In the genomic region with DNA sequence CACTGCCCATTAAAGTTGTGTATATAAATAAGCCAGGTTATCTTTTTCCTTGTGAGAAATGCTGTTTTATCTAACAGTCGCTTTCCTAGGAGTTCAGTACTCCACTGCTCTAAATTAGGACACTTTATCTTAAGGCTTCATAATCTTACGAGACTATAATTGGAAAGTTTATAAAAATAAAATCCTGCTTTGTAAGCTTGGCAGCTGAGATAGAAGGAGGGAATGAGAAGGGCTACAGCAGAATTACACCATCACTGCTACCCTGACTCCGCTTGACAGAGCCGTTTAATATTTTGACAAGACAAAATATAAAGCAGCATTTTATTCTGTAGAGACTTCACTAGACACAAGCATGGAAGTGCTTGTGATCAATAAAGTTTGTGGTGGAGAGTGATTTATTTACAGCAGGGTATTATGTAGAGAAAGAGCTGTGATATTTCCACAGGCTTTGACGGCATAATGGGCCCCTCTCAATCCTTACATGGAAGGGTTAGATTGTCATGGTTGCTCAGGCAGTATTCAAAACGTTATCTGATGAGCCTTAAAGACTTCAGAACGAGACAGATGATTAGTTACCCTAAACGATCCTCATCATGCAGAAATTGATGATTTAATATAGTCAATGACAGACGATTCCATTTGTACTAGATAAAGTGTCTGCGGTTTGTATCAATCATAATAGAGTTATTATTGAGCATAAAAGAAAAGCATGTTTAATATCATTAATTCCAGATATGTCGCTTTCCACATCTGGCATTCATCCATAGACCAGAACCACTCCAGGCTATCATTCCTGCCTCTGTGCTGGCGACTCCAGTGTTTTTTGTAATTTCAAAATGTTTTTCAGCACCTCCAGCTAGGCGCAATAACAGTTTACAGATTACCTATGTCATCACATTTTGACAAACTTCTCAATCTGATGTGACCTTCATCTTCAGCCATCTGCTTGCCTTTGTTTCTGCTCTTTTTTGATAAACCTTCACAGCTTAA, we compare ENCODE assay signal across 25 cellular contexts.
DNase-seq lines count a peak whose midpoint lies in the region; ATAC-seq and TF ChIP-seq lines count a peak whose summit lies in the region.
"Had no signal": no experiment of that assay in that cellular context is flagged by ENCODE, and none has a peak within 500 bp of the region (broad histone marks: within the 10 kb centered on the region; RNA-seq: fewer than 3 reads in every experiment).

No MANE protein-coding gene starts in this region.

- intact Hi-C loops in heart left ventricle (cut with DNase I) (no loop called here), right cardiac atrium (cut with DNase I) (no loop called here)

- TF ChIP-seq CTCF in coronary artery (IDR thresholded peaks at IDR 0.05) (no peak), heart left ventricle (IDR thresholded peaks at IDR 0.05) (no peak), smooth muscle cell (IDR thresholded peaks at IDR 0.05; ENCODE audit: borderline replicate concordance, insufficient read depth, poor library complexity, severe bottlenecking) (no peak)

- H3K27ac Mint-ChIP-seq in naive thymus-derived CD8-positive, alpha-beta T cell: no peak overlapping the region
- H3K27ac Mint-ChIP-seq: CD4-positive, alpha-beta T cell; HFFc6 had no signal

- ATAC-seq in heart left ventricle: peak; percentile 51 to 72 (median 66)
- peak; percentile 26 to 77 for ATAC-seq in right cardiac atrium
- no peak for ATAC-seq in naive thymus-derived CD8-positive, alpha-beta T cell
- ATAC-seq: A549, PC-3 had no signal

- H3F3A ChIP-seq in smooth muscle cell (ENCODE audit: low read depth): no peaks in the 10 kb centered on the region

- no peak for TF ChIP-seq POLR2A in heart left ventricle (IDR thresholded peaks at IDR 0.05)

- H3K27me3 ChIP-seq in heart left ventricle (no peaks in the 10 kb centered on the region), right cardiac atrium (ENCODE audit: control insufficient read depth, insufficient read depth) (no peaks in the 10 kb centered on the region), smooth muscle cell (ENCODE audit: low read depth) (no peaks in the 10 kb centered on the region)
- H3K27me3 ChIP-seq: BLaER1 treated with 17β-estradiol and CSF1 and Interleukin-3, amounts not matched to agents 10 nM and 100 nM; MG63 had no signal

- POLR2A ChIA-PET in naive thymus-derived CD8-positive, alpha-beta T cell (lab: Charles Lee): no interaction called here

- H3K9ac ChIP-seq in smooth muscle cell (ENCODE audit: low read depth): no peak overlapping the region
- H3K9ac ChIP-seq: BLaER1 treated with 17β-estradiol and CSF1 and Interleukin-3, amounts not matched to agents 10 nM and 100 nM had no signal

- no peak overlapping the region for H3K4me2 ChIP-seq in smooth muscle cell
- H3K4me2 ChIP-seq: A549; BLaER1 treated with 17β-estradiol and CSF1 and Interleukin-3, amounts not matched to agents 10 nM and 100 nM had no signal

- H3K36me3 Mint-ChIP-seq in naive thymus-derived CD8-positive, alpha-beta T cell: no peaks in the 10 kb centered on the region

- H3K4me1 Mint-ChIP-seq in naive thymus-derived CD8-positive, alpha-beta T cell: no peaks in the 10 kb centered on the region

- H3K4me3 Mint-ChIP-seq in naive thymus-derived CD8-positive, alpha-beta T cell: no peak overlapping the region
- H3K4me3 Mint-ChIP-seq: CD4-positive, alpha-beta T cell; HFFc6 had no signal

- H2AFZ ChIP-seq in smooth muscle cell (ENCODE audit: low read depth): peak overlapping the region; percentile 38

- no peak overlapping the region for H3K27ac ChIP-seq in coronary artery
- peak overlapping the region in 7 of 12 donors; percentile 14 to 62 (median 39) for H3K27ac ChIP-seq in heart left ventricle
- no peak overlapping the region for H3K27ac ChIP-seq in right cardiac atrium (ENCODE audit: low read length)
- H3K27ac ChIP-seq in smooth muscle cell (ENCODE audit: low read depth): no peak overlapping the region
- H3K27ac ChIP-seq: A549; BLaER1 treated with 17β-estradiol and CSF1 and Interleukin-3, amounts not matched to agents 10 nM and 100 nM had no signal

- DNase-seq in coronary artery (ENCODE audit: low spot score) (no peak), heart left ventricle (no peak), right cardiac atrium (no peak), smooth muscle cell (lab: John Stamatoyannopoulos, UW; ENCODE audit: unreplicated experiment) (no peak), H4 (ENCODE audit: low spot score) (no peak), putamen (ENCODE audit: low spot score) (no peak)
- DNase-seq in naive thymus-derived CD8-positive, alpha-beta T cell: no peak
- DNase-seq: AML-193; CD4-positive, alpha-beta T cell; COR-L47; DMS53; HFFc6; IMR-90; KG1; MG63; NCI-H2029 treated with DMSO at 0.1 percent for 48 hours; NCI-H446 treated with DMSO at 0.1 percent for 48 hours; NCI-H526; NCI-H82; NK-92 treated with Interleukin-12 subunit alpha and Interleukin-12 subunit beta, amount 100 ng/mL, for 24 hours; PC-3; SHP77 had no signal

- H3K27me3 Mint-ChIP-seq in naive thymus-derived CD8-positive, alpha-beta T cell: no peaks in the 10 kb centered on the region
- H3K27me3 Mint-ChIP-seq: CD4-positive, alpha-beta T cell had no signal

- no peaks in the 10 kb centered on the region for H3K79me2 ChIP-seq in smooth muscle cell (ENCODE audit: low read depth)

- H3K9me3 Mint-ChIP-seq in naive thymus-derived CD8-positive, alpha-beta T cell: peaks cover 0 to 20% (median 7%) of the 10 kb centered on the region in 9 donors

- no peaks in the 10 kb centered on the region for H4K20me1 ChIP-seq in smooth muscle cell (ENCODE audit: low read depth)
- H4K20me1 ChIP-seq: BLaER1 treated with 17β-estradiol and CSF1 and Interleukin-3, amounts not matched to agents 10 nM and 100 nM had no signal

- peaks cover 0 to 8% (median 2%) of the 10 kb centered on the region in 12 donors for H3K4me1 ChIP-seq in heart left ventricle
- peaks cover 1% of the 10 kb centered on the region for H3K4me1 ChIP-seq in right cardiac atrium (ENCODE audit: control insufficient read depth, insufficient read depth, low read length)
- peaks cover 3% of the 10 kb centered on the region for H3K4me1 ChIP-seq in smooth muscle cell (ENCODE audit: low read depth)
- H3K4me1 ChIP-seq: A549; BLaER1 treated with 17β-estradiol and CSF1 and Interleukin-3, amounts not matched to agents 10 nM and 100 nM; HAP-1 had no signal

- peak overlapping the region; percentile 24 for H3K4me3 ChIP-seq in coronary artery
- H3K4me3 ChIP-seq in heart left ventricle: peak overlapping the region in 2 of 12 donors; percentile 1 to 3
- no peak overlapping the region for H3K4me3 ChIP-seq in right cardiac atrium (ENCODE audit: low read length)
- peak overlapping the region; percentile 2 for H3K4me3 ChIP-seq in smooth muscle cell
- H3K4me3 ChIP-seq: A549; BLaER1 treated with 17β-estradiol and CSF1 and Interleukin-3, amounts not matched to agents 10 nM and 100 nM; HAP-1; MG63 had no signal

- 34 to 43% (median 36%) methylated on average over 13 of the region's 13 CpGs for WGBS in heart left ventricle, 4 donors
- 34% methylated on average over 13 of the region's 13 CpGs for WGBS in right cardiac atrium
- WGBS in smooth muscle cell (ENCODE audit: low lambda C conversion rate): 54% methylated on average over 13 of the region's 13 CpGs

- no peaks in the 10 kb centered on the region for H3K36me3 ChIP-seq in heart left ventricle
- H3K36me3 ChIP-seq in smooth muscle cell (ENCODE audit: low read depth): no peaks in the 10 kb centered on the region
- H3K36me3 ChIP-seq: BLaER1 treated with 17β-estradiol and CSF1 and Interleukin-3, amounts not matched to agents 10 nM and 100 nM; HAP-1; MG63 had no signal

- H3K9me3 ChIP-seq in heart left ventricle (peaks cover 0 to 16% (median 0%) of the 10 kb centered on the region in 12 donors), right cardiac atrium (ENCODE audit: control insufficient read depth, low read length) (no peaks in the 10 kb centered on the region), smooth muscle cell (replicated peaks; ENCODE audit: low read depth) (no peaks in the 10 kb centered on the region)
- H3K9me3 ChIP-seq: HAP-1, MG63 had no signal

Comparison
In these comparisons a context has a peak if more than half of its experiments do, and no peak if none do; other contexts are left out.
1. H3K27ac ChIP-seq: peak in heart left ventricle (7 of 12); none in coronary artery (0 of 2), right cardiac atrium (single experiment) and smooth muscle cell (single experiment).
2. ATAC-seq: peak in heart left ventricle (4 of 4) and right cardiac atrium (2 of 2); none in naive thymus-derived CD8-positive, alpha-beta T cell (0 of 2).